Comparison of ENCODE assay signal across 18 cellular contexts in genomic region chr4:7016512-7016911, GRCh38.
"Had no signal": no experiment of that assay in that cellular context is flagged by ENCODE, and none has a peak within 500 bp of the region (broad histone marks: within the 10 kb centered on the region; RNA-seq: fewer than 3 reads in every experiment).

No MANE protein-coding gene starts in this region.

- DNase-seq: KBM-7, MG63, NCI-H1092, NCI-H1105 treated with DMSO at 0.1 percent for 48 hours, NCI-H1436, NCI-H187, NCI-H2029, NCI-H2081 treated with DMSO at 0.1 percent for 48 hours, NCI-H2171, NCI-H226, NCI-H446, NCI-H510A, NCI-H524 treated with DMSO at 0.1 percent for 48 hours, NCI-H69, NCI-H774, RPMI8226, SHP77, SK-N-SH had no signal
